Comparison of ENCODE assay signal across 8 cellular contexts in the genomic region with DNA sequence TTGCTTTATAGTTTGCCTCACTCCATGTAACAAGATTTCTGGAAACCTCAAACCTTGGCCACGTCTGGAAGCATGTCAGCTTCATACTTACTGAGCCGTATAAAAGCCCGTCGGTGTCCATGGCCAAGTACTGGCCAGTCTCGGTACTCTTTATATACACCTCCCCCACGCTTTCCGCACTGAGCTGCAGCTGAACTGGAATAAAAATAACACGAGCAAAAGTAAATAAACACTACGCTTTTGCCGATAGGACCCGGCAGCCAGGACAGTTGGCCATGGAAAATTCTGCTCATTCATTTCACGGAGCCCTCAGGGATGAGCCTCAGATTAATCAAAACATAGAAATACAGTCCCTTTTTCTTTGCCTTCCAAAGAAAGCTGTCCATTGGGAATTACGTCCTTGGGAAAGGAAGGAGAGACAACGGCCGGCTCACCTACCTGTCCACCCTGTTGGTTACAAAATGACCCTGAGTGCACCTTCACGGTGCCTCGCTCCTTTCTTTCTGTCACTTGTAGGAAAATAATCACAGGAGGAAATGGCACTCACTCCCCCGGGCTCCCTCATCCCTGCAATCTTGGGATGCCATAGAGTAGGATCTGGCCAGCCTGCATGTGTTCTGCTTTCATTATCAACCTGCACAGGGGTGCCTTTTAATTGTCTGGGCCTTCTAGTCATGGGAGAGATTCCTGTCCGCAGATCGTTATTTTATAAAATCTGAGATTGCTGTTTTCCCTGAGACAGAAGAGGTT.
DNase-seq lines count a peak whose midpoint lies in the region; ATAC-seq and TF ChIP-seq lines count a peak whose summit lies in the region.
"Had no signal": no experiment of that assay in that cellular context is flagged by ENCODE, and none has a peak within 500 bp of the region (broad histone marks: within the 10 kb centered on the region; RNA-seq: fewer than 3 reads in every experiment).

No MANE protein-coding gene starts in this region.

- ATAC-seq in GM18511 (IDR thresholded peaks at IDR 0.05; ENCODE audit: unreplicated experiment) = no peak
- ATAC-seq in HG02973 (IDR thresholded peaks at IDR 0.05; ENCODE audit: unreplicated experiment) = no peak
- ATAC-seq: natural killer cell had no signal

- TF ChIP-seq RAD21 in liver (IDR thresholded peaks at IDR 0.05) = peak in 1 of 2 donors; percentile 24

- H3K27ac ChIP-seq in liver (ENCODE audit: low read depth in 1 of 2, low read length in 2 of 2) (peak overlapping the region in 1 of 2 donors; percentile 47), tibial nerve (peak overlapping the region; percentile 12 to 74 (median 42))

- H3K9ac ChIP-seq in liver (ENCODE audit: low read depth in 1 of 2, low read length in 2 of 2) = no peak overlapping the region

- H3K9me3 ChIP-seq in liver (ENCODE audit: control insufficient read depth in 4 of 4, low read length in 3 of 4) (no peaks in the 10 kb centered on the region), tibial nerve (no peaks in the 10 kb centered on the region)

- DNase-seq in NCI-H2029 (lab: John Stamatoyannopoulos, UW) (peak; percentile 53), cerebellum (ENCODE audit: low spot score) (peak; percentile 46), tibial nerve (ENCODE audit: low spot score in 2 of 2) (peak; percentile 60 to 65), pons (ENCODE audit: low spot score) (no peak)
- DNase-seq: natural killer cell had no signal

- no peaks in the 10 kb centered on the region for H3K27me3 ChIP-seq in liver (ENCODE audit: control insufficient read depth in 4 of 4, insufficient read depth in 4 of 4, low read length in 3 of 4)
- no peaks in the 10 kb centered on the region for H3K27me3 ChIP-seq in tibial nerve

- WGBS in liver = 33% methylated on average over 20 of the region's 20 CpGs
- 22 to 29% methylated on average over 20 of the region's 20 CpGs for WGBS in tibial nerve, 2 donors

- peak in 1 of 2 donors; percentile 65 for TF ChIP-seq EP300 in tibial nerve (IDR thresholded peaks at IDR 0.05)

- no peak for TF ChIP-seq CTCF in liver (IDR thresholded peaks at IDR 0.05; ENCODE audit: low read depth, low read length, missing input control)
- TF ChIP-seq CTCF in tibial nerve (IDR thresholded peaks at IDR 0.05) = peak in 1 of 5 experiments; percentile 20

- H3K4me1 ChIP-seq in liver (ENCODE audit: control insufficient read depth in 4 of 4, insufficient read depth in 4 of 4, low read length in 3 of 4) = peaks cover 0 to 10% (median 2%) of the 10 kb centered on the region in 4 donors
- peaks cover 0 to 25% (median 4%) of the 10 kb centered on the region in 4 donors for H3K4me1 ChIP-seq in tibial nerve

- H3K36me3 ChIP-seq in liver (ENCODE audit: control insufficient read depth in 4 of 4, insufficient read depth in 3 of 4, low read depth in 1 of 4, low read length in 3 of 4) (no peaks in the 10 kb centered on the region), tibial nerve (no peaks in the 10 kb centered on the region)

- TF ChIP-seq POLR2A in tibial nerve (IDR thresholded peaks at IDR 0.05) = no peak

- peak overlapping the region in 1 of 3 donors; percentile 1 for H3K4me3 ChIP-seq in liver (ENCODE audit: low read depth in 1 of 3, low read length in 3 of 3)
- peak overlapping the region in 1 of 4 donors; percentile 18 for H3K4me3 ChIP-seq in tibial nerve

TF ChIP-seq in liver, 16 proteins besides CTCF, POLR2A, EP300 and RAD21:
- TF ChIP-seq FOXA1 (IDR thresholded peaks at IDR 0.05) (peak; percentile 50), GABPA (IDR thresholded peaks at IDR 0.05 in 1 of 2, conservative IDR thresholded peaks at IDR 0.05 in 1 of 2) (peak in 1 of 2 donors; percentile 15), FOXA2 (IDR thresholded peaks at IDR 0.05) (peak; percentile 47), TAF1 (conservative IDR thresholded peaks at IDR 0.05) (no peak), NR2F2 (IDR thresholded peaks at IDR 0.05) (no peak), SP1 (IDR thresholded peaks at IDR 0.05) (peak; percentile 51), RXRA (IDR thresholded peaks at IDR 0.05) (peak; percentile 26 to 44), HNF4G (IDR thresholded peaks at IDR 0.05) (no peak), HNF4A (conservative IDR thresholded peaks at IDR 0.05) (peak in 1 of 2 donors; percentile 34), YY1 (IDR thresholded peaks at IDR 0.05) (peak; percentile 45), JUND (IDR thresholded peaks at IDR 0.05) (peak; percentile 93 to 98), EGR1 (IDR thresholded peaks at IDR 0.05; ENCODE audit: low read depth in 2 of 2) (peak in 1 of 2 donors; percentile 83)
- TF ChIP-seq, protein P1, sequence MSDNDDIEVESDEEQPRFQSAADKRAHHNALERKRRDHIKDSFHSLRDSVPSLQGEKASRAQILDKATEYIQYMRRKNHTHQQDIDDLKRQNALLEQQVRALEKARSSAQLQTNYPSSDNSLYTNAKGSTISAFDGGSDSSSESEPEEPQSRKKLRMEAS (IDR thresholded peaks at IDR 0.05) = peak; percentile 41
- TF ChIP-seq, protein P2, sequence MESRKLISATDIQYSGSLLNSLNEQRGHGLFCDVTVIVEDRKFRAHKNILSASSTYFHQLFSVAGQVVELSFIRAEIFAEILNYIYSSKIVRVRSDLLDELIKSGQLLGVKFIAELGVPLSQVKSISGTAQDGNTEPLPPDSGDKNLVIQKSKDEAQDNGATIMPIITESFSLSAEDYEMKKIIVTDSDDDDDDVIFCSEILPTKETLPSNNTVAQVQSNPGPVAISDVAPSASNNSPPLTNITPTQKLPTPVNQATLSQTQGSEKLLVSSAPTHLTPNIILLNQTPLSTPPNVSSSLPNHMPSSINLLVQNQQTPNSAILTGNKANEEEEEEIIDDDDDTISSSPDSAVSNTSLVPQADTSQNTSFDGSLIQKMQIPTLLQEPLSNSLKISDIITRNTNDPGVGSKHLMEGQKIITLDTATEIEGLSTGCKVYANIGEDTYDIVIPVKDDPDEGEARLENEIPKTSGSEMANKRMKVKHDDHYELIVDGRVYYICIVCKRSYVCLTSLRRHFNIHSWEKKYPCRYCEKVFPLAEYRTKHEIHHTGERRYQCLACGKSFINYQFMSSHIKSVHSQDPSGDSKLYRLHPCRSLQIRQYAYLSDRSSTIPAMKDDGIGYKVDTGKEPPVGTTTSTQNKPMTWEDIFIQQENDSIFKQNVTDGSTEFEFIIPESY (IDR thresholded peaks at IDR 0.05) = no peak
- TF ChIP-seq, protein P3, sequence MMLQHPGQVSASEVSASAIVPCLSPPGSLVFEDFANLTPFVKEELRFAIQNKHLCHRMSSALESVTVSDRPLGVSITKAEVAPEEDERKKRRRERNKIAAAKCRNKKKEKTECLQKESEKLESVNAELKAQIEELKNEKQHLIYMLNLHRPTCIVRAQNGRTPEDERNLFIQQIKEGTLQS (IDR thresholded peaks at IDR 0.05) = peak; percentile 34
- TF ChIP-seq, protein P4, sequence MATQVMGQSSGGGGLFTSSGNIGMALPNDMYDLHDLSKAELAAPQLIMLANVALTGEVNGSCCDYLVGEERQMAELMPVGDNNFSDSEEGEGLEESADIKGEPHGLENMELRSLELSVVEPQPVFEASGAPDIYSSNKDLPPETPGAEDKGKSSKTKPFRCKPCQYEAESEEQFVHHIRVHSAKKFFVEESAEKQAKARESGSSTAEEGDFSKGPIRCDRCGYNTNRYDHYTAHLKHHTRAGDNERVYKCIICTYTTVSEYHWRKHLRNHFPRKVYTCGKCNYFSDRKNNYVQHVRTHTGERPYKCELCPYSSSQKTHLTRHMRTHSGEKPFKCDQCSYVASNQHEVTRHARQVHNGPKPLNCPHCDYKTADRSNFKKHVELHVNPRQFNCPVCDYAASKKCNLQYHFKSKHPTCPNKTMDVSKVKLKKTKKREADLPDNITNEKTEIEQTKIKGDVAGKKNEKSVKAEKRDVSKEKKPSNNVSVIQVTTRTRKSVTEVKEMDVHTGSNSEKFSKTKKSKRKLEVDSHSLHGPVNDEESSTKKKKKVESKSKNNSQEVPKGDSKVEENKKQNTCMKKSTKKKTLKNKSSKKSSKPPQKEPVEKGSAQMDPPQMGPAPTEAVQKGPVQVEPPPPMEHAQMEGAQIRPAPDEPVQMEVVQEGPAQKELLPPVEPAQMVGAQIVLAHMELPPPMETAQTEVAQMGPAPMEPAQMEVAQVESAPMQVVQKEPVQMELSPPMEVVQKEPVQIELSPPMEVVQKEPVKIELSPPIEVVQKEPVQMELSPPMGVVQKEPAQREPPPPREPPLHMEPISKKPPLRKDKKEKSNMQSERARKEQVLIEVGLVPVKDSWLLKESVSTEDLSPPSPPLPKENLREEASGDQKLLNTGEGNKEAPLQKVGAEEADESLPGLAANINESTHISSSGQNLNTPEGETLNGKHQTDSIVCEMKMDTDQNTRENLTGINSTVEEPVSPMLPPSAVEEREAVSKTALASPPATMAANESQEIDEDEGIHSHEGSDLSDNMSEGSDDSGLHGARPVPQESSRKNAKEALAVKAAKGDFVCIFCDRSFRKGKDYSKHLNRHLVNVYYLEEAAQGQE (IDR thresholded peaks at IDR 0.05) = peak; percentile 72
